ENCODE assay signal across 10 cellular contexts in genomic region chr12:54993181-54993835, GRCh38. TPM values are rescaled to one million over a fixed set of nuclear protein-coding genes. Genes with fewer than 3 reads are reported as not detected.
A peak's percentile ranks its signal among the peaks of the same experiment; 100 is the strongest.
DNase-seq lines count a peak whose midpoint lies in the region; ATAC-seq and TF ChIP-seq lines count a peak whose summit lies in the region.
"Had no signal": no experiment of that assay in that cellular context is flagged by ENCODE, and none has a peak within 500 bp of the region (broad histone marks: within the 10 kb centered on the region; RNA-seq: fewer than 3 reads in every experiment).

No MANE protein-coding gene starts in this region.

- H3K79me2 ChIP-seq in neural progenitor cell (ENCODE audit: low read depth) = no peaks in the 10 kb centered on the region

- H3K4me3 ChIP-seq in fibroblast of pulmonary artery (replicated peaks; ENCODE audit: low read depth, low read length) (no peak overlapping the region), neural progenitor cell (no peak overlapping the region)

- no peaks in the 10 kb centered on the region for H3K36me3 ChIP-seq in neural progenitor cell

- H3K4me1 Mint-ChIP-seq in neural progenitor cell = peaks cover 9% of the 10 kb centered on the region

- H3K27ac ChIP-seq in neural progenitor cell = no peak overlapping the region

- H3K36me3 Mint-ChIP-seq in neural progenitor cell = no peaks in the 10 kb centered on the region

- DNase-seq in DMS 273 (lab: John Stamatoyannopoulos, UW; ENCODE audit: unreplicated experiment) (peak; percentile 80), LHCN-M2 (ENCODE audit: low read depth) (peak; percentile 54), OCI-M1 (lab: John Stamatoyannopoulos, UW) (peak; percentile 83), fibroblast of pulmonary artery (ENCODE audit: low read depth) (peak; percentile 77), neural progenitor cell (ENCODE audit: low spot score) (peak; percentile 80)
- DNase-seq in activated T-cell treated with anti-CD3 and anti-CD28 coated beads, Interleukin-2, amount 50 U/mL, for 48 hours = peak; percentile 44 to 57

- ATAC-seq in GM21526 (IDR thresholded peaks at IDR 0.05; ENCODE audit: low FRiP score, unreplicated experiment) (peak; percentile 43), HG03469 (IDR thresholded peaks at IDR 0.05; ENCODE audit: unreplicated experiment) (no peak)

- H3K27me3 ChIP-seq in neural progenitor cell = no peaks in the 10 kb centered on the region

- peaks cover 2% of the 10 kb centered on the region for H3K27me3 Mint-ChIP-seq in neural progenitor cell (ENCODE audit: insufficient read depth, low read depth)

- no peaks in the 10 kb centered on the region for H3K9me3 Mint-ChIP-seq in neural progenitor cell

- H3K4me3 Mint-ChIP-seq in neural progenitor cell = no peak overlapping the region

- no peak overlapping the region for H3K9ac ChIP-seq in neural progenitor cell

- peaks cover 10% of the 10 kb centered on the region for H3K4me1 ChIP-seq in neural progenitor cell

- no peak overlapping the region for H3K27ac Mint-ChIP-seq in neural progenitor cell

- no peak overlapping the region for H2AFZ ChIP-seq in neural progenitor cell (replicated peaks)

- H3K4me2 ChIP-seq in neural progenitor cell = no peak overlapping the region

- H3K9me3 ChIP-seq in neural progenitor cell (ENCODE audit: low read depth) = no peaks in the 10 kb centered on the region

- H4K20me1 ChIP-seq in neural progenitor cell (ENCODE audit: low read depth) = no peaks in the 10 kb centered on the region

- H3F3A ChIP-seq in neural progenitor cell (ENCODE audit: low read depth) = peaks cover 6% of the 10 kb centered on the region

- TF ChIP-seq CTCF in fibroblast of pulmonary artery (IDR thresholded peaks at IDR 0.05; ENCODE audit: low read length, missing control alignments) (peak; percentile 86), neural progenitor cell (IDR thresholded peaks at IDR 0.05) (peak; percentile 93)

RNA-seq across cellular contexts. Expression of gene TESPA1, which starts 8.7 kb away (rescaled TPM):
- total RNA-seq in LHCN-M2 (2014; rRNA removed) = not detected in 2 replicates
- not detected for polyA plus RNA-seq in LHCN-M2 (2012)
- not detected in 2 replicates for total RNA-seq in neural progenitor cell (ENCODE audit: low replicate concordance)

RNA-seq across cellular contexts. Expression of gene NEUROD4, which starts 26.5 kb away (rescaled TPM):
- total RNA-seq in LHCN-M2 (2014; rRNA removed) = not detected in 2 replicates
- polyA plus RNA-seq in LHCN-M2 (2012) = not detected
- 0.62 and 1.8 TPM in 2 replicates for total RNA-seq in neural progenitor cell (ENCODE audit: low replicate concordance)
- total RNA-seq: T-helper 2 cell treated with Interferon-gamma antibody and Interleukin-4, amounts not matched to agents 100 ng/mL and 5 ng/mL, for 36 hours had no signal
- polyA plus RNA-seq: urinary bladder had no signal
